ENCODE assay signal across 9 cellular contexts in the genomic region with DNA sequence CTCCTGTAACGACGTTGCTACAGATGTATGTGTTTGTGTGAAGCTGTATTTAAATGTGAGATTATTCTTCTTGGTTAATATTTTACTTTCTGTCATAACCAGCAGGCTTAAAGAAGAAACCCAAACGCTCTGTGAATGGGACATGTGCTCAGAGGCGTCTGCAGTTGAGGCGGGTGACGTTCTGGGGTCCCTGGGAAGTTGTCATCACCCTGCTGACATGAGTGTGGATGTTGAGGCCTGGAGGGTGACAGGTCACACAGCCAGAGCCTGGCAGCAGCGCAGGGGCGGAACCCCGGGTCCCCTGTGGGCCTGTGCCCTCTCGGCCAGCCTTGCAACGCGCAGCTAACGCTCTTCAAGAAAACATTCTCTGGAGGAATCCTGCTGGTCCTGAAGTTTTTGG. TPM values are rescaled to one million over a fixed set of nuclear protein-coding genes. Genes with fewer than 3 reads are reported as not detected.
A peak's percentile ranks its signal among the peaks of the same experiment; 100 is the strongest.
DNase-seq lines count a peak whose midpoint lies in the region; ATAC-seq, FAIRE-seq and TF ChIP-seq lines count a peak whose summit lies in the region.
"Had no signal": no experiment of that assay in that cellular context is flagged by ENCODE, and none has a peak within 500 bp of the region (broad histone marks: within the 10 kb centered on the region; RNA-seq: fewer than 3 reads in every experiment).

No MANE protein-coding gene starts in this region.

- no peak for TF ChIP-seq CTCF in WERI-Rb-1 (IDR thresholded peaks at IDR 0.05; ENCODE audit: low read depth, low read length)

- peak overlapping the region; percentile 85 to 98 (median 93) for H3K27ac Mint-ChIP-seq in immature natural killer cell
- H3K27ac Mint-ChIP-seq: activated T-helper 2 cell treated with anti-CD3 and anti-CD28 coated beads, Interferon-gamma antibody, Interleukin-2, Interleukin-4, amounts not matched to agents 10 μg/mL and 5 μg/mL and 100 μg/mL, durations not matched to agents 14 hours and 24 hours and 36 hours had no signal

- peaks cover 38 to 68% (median 50%) of the 10 kb centered on the region in 3 donors for H3K27me3 Mint-ChIP-seq in immature natural killer cell (ENCODE audit: low read depth in 3 of 3)

- peaks cover 14% of the 10 kb centered on the region for H3K36me3 ChIP-seq in SJSA1
- no peaks in the 10 kb centered on the region for H3K36me3 ChIP-seq in small intestine (ENCODE audit: control insufficient read depth in 2 of 2, insufficient read depth in 2 of 2, low read length in 2 of 2)
- no peaks in the 10 kb centered on the region for H3K36me3 ChIP-seq in WERI-Rb-1

- H3K4me1 ChIP-seq in SJSA1 (replicated peaks) (peaks cover 41% of the 10 kb centered on the region), small intestine (ENCODE audit: control insufficient read depth in 2 of 2, insufficient read depth in 1 of 2, low read depth in 1 of 2, low read length in 1 of 2) (peaks cover 2 to 9% of the 10 kb centered on the region in 2 donors)

- H3K36me3 Mint-ChIP-seq in immature natural killer cell = peaks cover 14 to 28% (median 16%) of the 10 kb centered on the region in 3 donors

- peaks cover 72 to 74% of the 10 kb centered on the region in 2 donors for H3K4me1 Mint-ChIP-seq in immature natural killer cell

- no peaks in the 10 kb centered on the region for H3K9me3 ChIP-seq in SJSA1 (replicated peaks)
- no peaks in the 10 kb centered on the region for H3K9me3 ChIP-seq in small intestine (ENCODE audit: control insufficient read depth, low read depth)
- H3K9me3 ChIP-seq in WERI-Rb-1 (ENCODE audit: severe bottlenecking) = no peaks in the 10 kb centered on the region

- ATAC-seq in GM19467 (IDR thresholded peaks at IDR 0.05; ENCODE audit: unreplicated experiment) (peak; percentile 11), HG02885 (IDR thresholded peaks at IDR 0.05; ENCODE audit: poor library complexity, unreplicated experiment) (no peak), HG03439 (IDR thresholded peaks at IDR 0.05; ENCODE audit: unreplicated experiment) (no peak), HG03175 (IDR thresholded peaks at IDR 0.05; ENCODE audit: unreplicated experiment) (no peak)

- WGBS in small intestine, 3 donors = 64 to 76% (median 69%) methylated on average over 13 of the region's 13 CpGs

- peak overlapping the region; percentile 33 to 79 (median 74) for H3K4me3 Mint-ChIP-seq in immature natural killer cell

- FAIRE-seq in small intestine (lab: Jason Lieb, UNC) = no peak

- H3K27me3 ChIP-seq in SJSA1 (replicated peaks) = no peaks in the 10 kb centered on the region
- no peaks in the 10 kb centered on the region for H3K27me3 ChIP-seq in small intestine (ENCODE audit: control insufficient read depth in 2 of 2, insufficient read depth in 2 of 2, low read length in 2 of 2)
- H3K27me3 ChIP-seq in WERI-Rb-1 (ENCODE audit: insufficient read depth, low read depth, severe bottlenecking) = peaks cover 3% of the 10 kb centered on the region

- DNase-seq in SJSA1 (ENCODE audit: low read depth in 1 of 2, low spot score in 2 of 2) (no peak), immature natural killer cell (peak in 1 of 3 donors; percentile 31), small intestine (no peak), WERI-Rb-1 (no peak)

- H3K9me3 Mint-ChIP-seq in immature natural killer cell = peaks cover 0 to 3% (median 0%) of the 10 kb centered on the region in 6 donors
- H3K9me3 Mint-ChIP-seq: activated T-helper 2 cell treated with anti-CD3 and anti-CD28 coated beads, Interferon-gamma antibody, Interleukin-2, Interleukin-4, amounts not matched to agents 10 μg/mL and 5 μg/mL and 100 μg/mL, durations not matched to agents 14 hours and 24 hours and 36 hours had no signal

- peak overlapping the region; percentile 81 for H3K27ac ChIP-seq in SJSA1
- H3K27ac ChIP-seq in small intestine (ENCODE audit: low read depth in 1 of 2, low read length in 1 of 2) = peak overlapping the region; percentile 68 to 73
- H3K27ac ChIP-seq in WERI-Rb-1 = no peak overlapping the region

- H3K4me3 ChIP-seq in SJSA1 = no peak overlapping the region
- no peak overlapping the region for H3K4me3 ChIP-seq in small intestine (ENCODE audit: low read depth in 1 of 2, low read length in 2 of 2)
- no peak overlapping the region for H3K4me3 ChIP-seq in WERI-Rb-1 (ENCODE audit: low read depth, low read length)

RNA-seq across cellular contexts. Expression of a gene that starts 16.6 kb away (rescaled TPM):
- 17.2 and 19.8 TPM in 2 replicates for total RNA-seq in SJSA1 (2014; rRNA removed; shearing (Covaris generic))
- polyA plus RNA-seq in immature natural killer cell (100 to 1,000 TPM in 1 of 3 donors, 10 to 100 TPM in 2; 37.4 to 153 (median 64.8) TPM), small intestine (1 to 10 TPM; 2.0 to 7.2 (median 6.5) TPM)

Comparison
In these comparisons a context has a peak if more than half of its experiments do, and no peak if none do; other contexts are left out.
1. RNA of a gene that starts 16.6 kb away (polyA plus RNA-seq): 37.4 to 153 TPM in immature natural killer cell; 2.0 to 7.2 TPM in small intestine; every median in the first group is over 4 times any median in the second.